8 cellular contexts compared by ENCODE assay signal in genomic region chr5:110590187-110590586, GRCh38.
DNase-seq lines count a peak whose midpoint lies in the region; ATAC-seq and TF ChIP-seq lines count a peak whose summit lies in the region.

No MANE protein-coding gene starts in this region.

- TF ChIP-seq CTCF in CD8-positive, alpha-beta T cell (IDR thresholded peaks at IDR 0.05): peak; percentile 23
- peak; percentile 50 for TF ChIP-seq CTCF in fibroblast of mammary gland (conservative IDR thresholded peaks at IDR 0.05; ENCODE audit: control insufficient read depth, insufficient read depth, low read depth, low read length)
- TF ChIP-seq CTCF in upper lobe of right lung (IDR thresholded peaks at IDR 0.05): peak; percentile 45

- no peak overlapping the region for H3K4me3 Mint-ChIP-seq in CD8-positive, alpha-beta T cell
- no peak overlapping the region for H3K4me3 Mint-ChIP-seq in activated CD8-positive, alpha-beta memory T cell treated with anti-CD3 and anti-CD28 coated beads, Interleukin-2, amount 10 ng/mL, durations not matched to agents 7 days and 5 days
- no peak overlapping the region for H3K4me3 Mint-ChIP-seq in natural killer cell treated with Interleukin-12 subunit alpha and Interleukin-12 subunit beta and Interleukin-15 and Interleukin-18, amount 100 ng/mL, for 72 hours

- no peaks in the 10 kb centered on the region for H3K9me3 ChIP-seq in CD8-positive, alpha-beta T cell (ENCODE audit: low read length)
- H3K9me3 ChIP-seq in upper lobe of right lung: no peaks in the 10 kb centered on the region

- no peaks in the 10 kb centered on the region for H3K36me3 Mint-ChIP-seq in CD8-positive, alpha-beta T cell
- no peaks in the 10 kb centered on the region for H3K36me3 Mint-ChIP-seq in activated CD8-positive, alpha-beta memory T cell treated with anti-CD3 and anti-CD28 coated beads, Interleukin-2, amount 10 ng/mL, durations not matched to agents 7 days and 5 days
- no peaks in the 10 kb centered on the region for H3K36me3 Mint-ChIP-seq in natural killer cell treated with Interleukin-12 subunit alpha and Interleukin-12 subunit beta and Interleukin-15 and Interleukin-18, amount 100 ng/mL, for 72 hours

- no peak for DNase-seq in CD8-positive, alpha-beta T cell
- DNase-seq in NCI-H2107 (lab: John Stamatoyannopoulos, UW): peak; percentile 1
- peak; percentile 37 for DNase-seq in fibroblast of mammary gland (ENCODE audit: low read depth)
- DNase-seq in upper lobe of right lung: no peak
- DNase-seq in activated CD8-positive, alpha-beta memory T cell treated with anti-CD3 and anti-CD28 coated beads, Interleukin-2, amount 10 ng/mL, durations not matched to agents 7 days and 5 days: no peak
- no peak for DNase-seq in islet precursor cell
- no peak for DNase-seq in natural killer cell treated with Interleukin-12 subunit alpha and Interleukin-12 subunit beta and Interleukin-15 and Interleukin-18, amount 100 ng/mL, for 72 hours (ENCODE audit: low spot score)

- no peaks in the 10 kb centered on the region for H3K4me1 Mint-ChIP-seq in CD8-positive, alpha-beta T cell (ENCODE audit: low read depth)
- no peaks in the 10 kb centered on the region for H3K4me1 Mint-ChIP-seq in activated CD8-positive, alpha-beta memory T cell treated with anti-CD3 and anti-CD28 coated beads, Interleukin-2, amount 10 ng/mL, durations not matched to agents 7 days and 5 days
- H3K4me1 Mint-ChIP-seq in natural killer cell treated with Interleukin-12 subunit alpha and Interleukin-12 subunit beta and Interleukin-15 and Interleukin-18, amount 100 ng/mL, for 72 hours (ENCODE audit: low read depth in 2 of 2): no peaks in the 10 kb centered on the region

- H3K27ac ChIP-seq in CD8-positive, alpha-beta T cell (ENCODE audit: low read depth, low read length): no peak overlapping the region
- H3K27ac ChIP-seq in upper lobe of right lung: no peak overlapping the region

- H3K27ac Mint-ChIP-seq in CD8-positive, alpha-beta T cell: no peak overlapping the region
- no peak overlapping the region for H3K27ac Mint-ChIP-seq in activated CD8-positive, alpha-beta memory T cell treated with anti-CD3 and anti-CD28 coated beads, Interleukin-2, amount 10 ng/mL, durations not matched to agents 7 days and 5 days
- H3K27ac Mint-ChIP-seq in natural killer cell treated with Interleukin-12 subunit alpha and Interleukin-12 subunit beta and Interleukin-15 and Interleukin-18, amount 100 ng/mL, for 72 hours: no peak overlapping the region

- no peak overlapping the region for H3K4me3 ChIP-seq in CD8-positive, alpha-beta T cell (ENCODE audit: low read depth, low read length)
- H3K4me3 ChIP-seq in fibroblast of mammary gland (ENCODE audit: control insufficient read depth, low read depth, low read length) (no peak overlapping the region), upper lobe of right lung (no peak overlapping the region)

- H3K9me3 Mint-ChIP-seq in CD8-positive, alpha-beta T cell: no peaks in the 10 kb centered on the region
- no peaks in the 10 kb centered on the region for H3K9me3 Mint-ChIP-seq in activated CD8-positive, alpha-beta memory T cell treated with anti-CD3 and anti-CD28 coated beads, Interleukin-2, amount 10 ng/mL, durations not matched to agents 7 days and 5 days (ENCODE audit: low read depth)
- H3K9me3 Mint-ChIP-seq in natural killer cell treated with Interleukin-12 subunit alpha and Interleukin-12 subunit beta and Interleukin-15 and Interleukin-18, amount 100 ng/mL, for 72 hours: no peaks in the 10 kb centered on the region

- no peaks in the 10 kb centered on the region for H3K4me1 ChIP-seq in CD8-positive, alpha-beta T cell (ENCODE audit: insufficient read depth, low read length)
- H3K4me1 ChIP-seq in upper lobe of right lung: no peaks in the 10 kb centered on the region

- no peaks in the 10 kb centered on the region for H3K27me3 Mint-ChIP-seq in CD8-positive, alpha-beta T cell (ENCODE audit: low read depth)
- H3K27me3 Mint-ChIP-seq in activated CD8-positive, alpha-beta memory T cell treated with anti-CD3 and anti-CD28 coated beads, Interleukin-2, amount 10 ng/mL, durations not matched to agents 7 days and 5 days: no peaks in the 10 kb centered on the region
- H3K27me3 Mint-ChIP-seq in natural killer cell treated with Interleukin-12 subunit alpha and Interleukin-12 subunit beta and Interleukin-15 and Interleukin-18, amount 100 ng/mL, for 72 hours: no peaks in the 10 kb centered on the region

- H3K36me3 ChIP-seq in CD8-positive, alpha-beta T cell (ENCODE audit: insufficient read depth, low read length): no peaks in the 10 kb centered on the region
- no peaks in the 10 kb centered on the region for H3K36me3 ChIP-seq in upper lobe of right lung

- POLR2A ChIA-PET in CD8-positive, alpha-beta T cell (lab: Charles Lee): no interaction called here

- intact Hi-C loops in CD8-positive, alpha-beta T cell (cut with DNase I, micrococcal nuclease): no loop called here
- intact Hi-C loops in upper lobe of right lung (cut with DNase I): no loop called here

- CTCF ChIA-PET in CD8-positive, alpha-beta T cell (lab: Charles Lee): interaction anchor here (0.6 to 1.2 kb wide), 4 partner anchors 15 to 1485 kb away, joined by 3 read pairs; no protein-coding TSS in a partner anchor
- CTCF ChIA-PET in activated CD8-positive, alpha-beta memory T cell treated with anti-CD3 and anti-CD28 coated beads, Interleukin-2, amount 10 ng/mL, durations not matched to agents 7 days and 5 days (lab: Charles Lee): no interaction called here

- H3K27me3 ChIP-seq in CD8-positive, alpha-beta T cell (ENCODE audit: insufficient read depth, low read length): no peaks in the 10 kb centered on the region
- no peaks in the 10 kb centered on the region for H3K27me3 ChIP-seq in upper lobe of right lung

- ATAC-seq in CD8-positive, alpha-beta T cell: no peak
- ATAC-seq in GM21367 (IDR thresholded peaks at IDR 0.05; ENCODE audit: unreplicated experiment) (peak; percentile 83), upper lobe of right lung (peak; percentile 58)
- ATAC-seq in activated CD8-positive, alpha-beta memory T cell treated with anti-CD3 and anti-CD28 coated beads, Interleukin-2, amount 10 ng/mL, durations not matched to agents 7 days and 5 days: no peak
- no peak for ATAC-seq in natural killer cell treated with Interleukin-12 subunit alpha and Interleukin-12 subunit beta and Interleukin-15 and Interleukin-18, amount 100 ng/mL, for 72 hours

Comparison
In these comparisons a context has a peak if more than half of its experiments do, and no peak if none do; other contexts are left out.
1. ATAC-seq: peak in GM21367 (single experiment) and upper lobe of right lung (single experiment); none in CD8-positive, alpha-beta T cell (single experiment), activated CD8-positive, alpha-beta memory T cell treated with anti-CD3 and anti-CD28 coated beads, Interleukin-2, amount 10 ng/mL, durations not matched to agents 7 days and 5 days (single experiment) and natural killer cell treated with Interleukin-12 subunit alpha and Interleukin-12 subunit beta and Interleukin-15 and Interleukin-18, amount 100 ng/mL, for 72 hours (0 of 2).
2. DNase-seq: peak in NCI-H2107 (single experiment) and fibroblast of mammary gland (single experiment); none in CD8-positive, alpha-beta T cell (0 of 7), upper lobe of right lung (single experiment), activated CD8-positive, alpha-beta memory T cell treated with anti-CD3 and anti-CD28 coated beads, Interleukin-2, amount 10 ng/mL, durations not matched to agents 7 days and 5 days (single experiment), islet precursor cell (single experiment) and natural killer cell treated with Interleukin-12 subunit alpha and Interleukin-12 subunit beta and Interleukin-15 and Interleukin-18, amount 100 ng/mL, for 72 hours (single experiment).
3. Peak in every context shown above with its lines, with median percentiles within 50 percentile points of each other: CTCF ChIP-seq.